ENCODE assay signal across 8 cellular contexts in the genomic region with DNA sequence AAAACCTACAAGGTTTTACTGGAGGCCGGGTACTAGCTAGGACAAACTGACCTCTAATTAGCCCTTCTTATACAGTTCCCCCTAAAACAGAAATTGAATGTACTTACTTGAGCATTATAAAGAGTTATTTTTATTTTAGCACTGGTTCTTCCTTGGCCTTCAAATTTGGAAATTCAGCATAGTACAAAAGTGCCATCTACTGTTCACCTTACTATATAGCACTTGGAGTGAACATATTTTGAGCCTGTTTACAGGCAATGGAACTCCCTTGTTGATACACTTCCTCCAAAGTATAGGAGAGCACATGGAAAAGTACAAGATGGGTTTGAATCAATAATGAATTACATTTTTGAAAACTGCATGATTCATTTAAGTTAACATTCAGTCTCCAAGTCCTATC. TPM values are rescaled to one million over a fixed set of nuclear protein-coding genes. Genes with fewer than 3 reads are reported as not detected.
DNase-seq lines count a peak whose midpoint lies in the region; ATAC-seq and TF ChIP-seq lines count a peak whose summit lies in the region.

No MANE protein-coding gene starts in this region.

- H2AK5ac ChIP-seq in trophoblast cell (ENCODE audit: low read length): no peak overlapping the region

- no peak overlapping the region for H3K18ac ChIP-seq in trophoblast cell (ENCODE audit: low read length)

- H3K4me1 ChIP-seq in KMS-11 (ENCODE audit: low read depth, poor library complexity, severe bottlenecking) (peaks cover 15% of the 10 kb centered on the region), Peyer's patch (peaks cover 0 to 6% (median 0%) of the 10 kb centered on the region in 4 donors), trophoblast cell (ENCODE audit: control insufficient read depth in 1 of 2, insufficient read depth in 2 of 2, low read length in 2 of 2) (no peaks in the 10 kb centered on the region)

- H3K4me3 ChIP-seq in KMS-11 (IDR thresholded peaks at IDR 0.05; ENCODE audit: insufficient read depth, low read depth, low read length) (no peak overlapping the region), Peyer's patch (no peak overlapping the region), trophoblast cell (ENCODE audit: low read depth, low read length) (no peak overlapping the region)

- DNase-seq in AG09319 (ENCODE audit: extremely low read depth, low read depth) (no peak), Peyer's patch (no peak), erythroblast (lab: John Stamatoyannopoulos, UW) (peak; percentile 69 to 82), trophoblast cell (peak; percentile 1 to 65), posterior cingulate gyrus (no peak)

- no peaks in the 10 kb centered on the region for H3K36me3 ChIP-seq in KMS-11 (ENCODE audit: insufficient read depth)
- no peaks in the 10 kb centered on the region for H3K36me3 ChIP-seq in Peyer's patch
- H3K36me3 ChIP-seq in trophoblast cell (ENCODE audit: control insufficient read depth in 1 of 2, insufficient read depth in 2 of 2, low read length in 2 of 2): no peaks in the 10 kb centered on the region

- no peak overlapping the region for H3K4me2 ChIP-seq in KMS-11
- no peak overlapping the region for H3K4me2 ChIP-seq in trophoblast cell (ENCODE audit: low read length)

- H4K8ac ChIP-seq in trophoblast cell (ENCODE audit: low read depth, low read length): no peak overlapping the region

- H4K12ac ChIP-seq in trophoblast cell (ENCODE audit: low read depth, low read length): no peak overlapping the region

- no CpG with 5 or more reads among the region's 1 CpG for WGBS in trophoblast cell (ENCODE audit: extremely low coverage, insufficient coverage, insufficient read length)

- H2BK12ac ChIP-seq in trophoblast cell (ENCODE audit: low read length): no peak overlapping the region

- no peaks in the 10 kb centered on the region; the same call in 1 of the 2 replicates for H3K79me2 ChIP-seq in KMS-11 (ENCODE audit: insufficient read depth, low read depth)
- no peaks in the 10 kb centered on the region for H3K79me2 ChIP-seq in trophoblast cell (ENCODE audit: control insufficient read depth, insufficient read depth, low read length, poor library complexity)

- no peak overlapping the region for H3K14ac ChIP-seq in trophoblast cell (ENCODE audit: low read length)

- H2AFZ ChIP-seq in KMS-11 (ENCODE audit: low read depth) (no peak overlapping the region), trophoblast cell (ENCODE audit: insufficient read depth, low read length, poor library complexity) (no peak overlapping the region)

- no peak overlapping the region for H3K23ac ChIP-seq in trophoblast cell (ENCODE audit: low read length)

- no peak overlapping the region for H3K4ac ChIP-seq in trophoblast cell (ENCODE audit: low read depth, low read length)

- no peak overlapping the region for H4K91ac ChIP-seq in trophoblast cell (ENCODE audit: low read depth, low read length)

- TF ChIP-seq CTCF in AG09319 (IDR thresholded peaks at IDR 0.05; ENCODE audit: low read depth, low read length) (peak; percentile 67), GM12872 (IDR thresholded peaks at IDR 0.05; ENCODE audit: insufficient read depth, low read depth, low read length) (peak; percentile 61), KMS-11 (conservative IDR thresholded peaks at IDR 0.05; ENCODE audit: low read depth, low read length) (peak; percentile 70), Peyer's patch (IDR thresholded peaks at IDR 0.05) (peak; percentile 25 to 92 (median 80))

- H3K79me1 ChIP-seq in trophoblast cell (ENCODE audit: low read length): peaks cover 6% of the 10 kb centered on the region

- H3K9me3 ChIP-seq in Peyer's patch (no peaks in the 10 kb centered on the region), trophoblast cell (ENCODE audit: insufficient read depth, low read depth, low read length) (no peaks in the 10 kb centered on the region)

- no peak overlapping the region for H3K9ac ChIP-seq in KMS-11
- no peak overlapping the region for H3K9ac ChIP-seq in trophoblast cell (ENCODE audit: low read length)

- intact Hi-C loops in posterior cingulate gyrus (cut with DNase I): loop anchor here (1.0 to 5.0 kb wide), 3 partner anchors 58 to 1387 kb away; a partner anchor contains a TSS

- H3K27ac ChIP-seq in KMS-11: no peak overlapping the region
- H3K27ac ChIP-seq in Peyer's patch: no peak overlapping the region
- no peak overlapping the region for H3K27ac ChIP-seq in trophoblast cell (ENCODE audit: low read depth, low read length)

- no peak for ATAC-seq in HG03196 (IDR thresholded peaks at IDR 0.05; ENCODE audit: unreplicated experiment)

- H4K20me1 ChIP-seq in KMS-11 (ENCODE audit: insufficient read depth): no peaks in the 10 kb centered on the region

- TF ChIP-seq POLR2A in Peyer's patch (IDR thresholded peaks at IDR 0.05) (no peak), erythroblast (IDR thresholded peaks at IDR 0.05; ENCODE audit: low read length) (no peak)

- no peaks in the 10 kb centered on the region for H3K27me3 ChIP-seq in KMS-11 (ENCODE audit: insufficient read depth, low read depth)
- H3K27me3 ChIP-seq in Peyer's patch: no peaks in the 10 kb centered on the region
- H3K27me3 ChIP-seq in trophoblast cell (ENCODE audit: insufficient read depth, low read length): no peaks in the 10 kb centered on the region

- no peak overlapping the region for H2BK120ac ChIP-seq in trophoblast cell (ENCODE audit: insufficient read depth, low read length, poor library complexity)

- H2BK5ac ChIP-seq in trophoblast cell (ENCODE audit: low read depth, low read length, poor library complexity): no peak overlapping the region

RNA-seq across cellular contexts. Expression of a gene that starts 3.9 kb away (rescaled TPM):
- total RNA-seq in Peyer's patch: 10 to 100 TPM; 24.3 to 42.9 (median 31.1) TPM
- 9.0 and 9.1 TPM in 2 replicates for polyA plus RNA-seq in trophoblast cell (2013)

RNA-seq across cellular contexts. Expression of a gene that starts 5.1 kb away (rescaled TPM):
- 10 to 100 TPM; 15.7 to 34.3 (median 26.1) TPM for total RNA-seq in Peyer's patch
- 1.8 and 1.9 TPM in 2 replicates for polyA plus RNA-seq in trophoblast cell (2013)

Comparison
In these comparisons a context has a peak if more than half of its experiments do, and no peak if none do; other contexts are left out.
1. DNase-seq: peak in erythroblast (2 of 2) and trophoblast cell (2 of 2); none in AG09319 (single experiment), Peyer's patch (0 of 3) and posterior cingulate gyrus (0 of 10).
2. Peak in every context shown above with its lines, with median percentiles within 50 percentile points of each other: CTCF ChIP-seq.